ENCODE assay signal across 1 cellular context in the genomic region with DNA sequence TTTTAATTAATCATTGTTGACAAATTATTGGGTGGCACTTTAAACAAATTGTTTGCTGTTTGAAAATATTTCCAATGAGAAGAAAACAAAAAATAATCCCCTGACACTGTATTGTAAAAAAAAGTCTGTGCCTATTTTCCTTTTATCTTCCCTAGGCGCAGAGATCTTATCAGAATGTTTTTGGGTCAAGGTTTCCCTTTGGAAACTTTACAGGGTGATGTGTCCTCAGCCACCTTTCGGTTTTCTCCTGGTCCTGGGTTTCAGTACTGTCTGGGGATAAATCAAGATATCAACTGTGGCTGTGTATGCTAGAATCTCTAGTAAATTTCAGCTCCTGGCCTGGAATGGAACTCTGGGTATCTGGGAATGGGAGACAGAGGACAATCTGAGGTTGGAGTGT.
TF ChIP-seq lines count a peak whose summit lies in the region.

No MANE protein-coding gene starts in this region.

TF ChIP-seq in IMR-90, 13 proteins besides CTCF, POLR2A, EP300 and RAD21 (continued from another document):
- TF ChIP-seq, protein P1, sequence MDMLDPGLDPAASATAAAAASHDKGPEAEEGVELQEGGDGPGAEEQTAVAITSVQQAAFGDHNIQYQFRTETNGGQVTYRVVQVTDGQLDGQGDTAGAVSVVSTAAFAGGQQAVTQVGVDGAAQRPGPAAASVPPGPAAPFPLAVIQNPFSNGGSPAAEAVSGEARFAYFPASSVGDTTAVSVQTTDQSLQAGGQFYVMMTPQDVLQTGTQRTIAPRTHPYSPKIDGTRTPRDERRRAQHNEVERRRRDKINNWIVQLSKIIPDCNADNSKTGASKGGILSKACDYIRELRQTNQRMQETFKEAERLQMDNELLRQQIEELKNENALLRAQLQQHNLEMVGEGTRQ (IDR thresholded peaks at IDR 0.05; ENCODE audit: low read depth, low read length): no peak
- TF ChIP-seq CEBPB (IDR thresholded peaks at IDR 0.05; ENCODE audit: low read depth, low read length) (no peak), RCOR1 (IDR thresholded peaks at IDR 0.05; ENCODE audit: insufficient replicate concordance, low read length) (no peak), CHD1 (IDR thresholded peaks at IDR 0.05; ENCODE audit: low read depth, low read length) (no peak)
- TF ChIP-seq, protein P2, sequence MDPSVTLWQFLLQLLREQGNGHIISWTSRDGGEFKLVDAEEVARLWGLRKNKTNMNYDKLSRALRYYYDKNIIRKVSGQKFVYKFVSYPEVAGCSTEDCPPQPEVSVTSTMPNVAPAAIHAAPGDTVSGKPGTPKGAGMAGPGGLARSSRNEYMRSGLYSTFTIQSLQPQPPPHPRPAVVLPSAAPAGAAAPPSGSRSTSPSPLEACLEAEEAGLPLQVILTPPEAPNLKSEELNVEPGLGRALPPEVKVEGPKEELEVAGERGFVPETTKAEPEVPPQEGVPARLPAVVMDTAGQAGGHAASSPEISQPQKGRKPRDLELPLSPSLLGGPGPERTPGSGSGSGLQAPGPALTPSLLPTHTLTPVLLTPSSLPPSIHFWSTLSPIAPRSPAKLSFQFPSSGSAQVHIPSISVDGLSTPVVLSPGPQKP (IDR thresholded peaks at IDR 0.05; ENCODE audit: borderline replicate concordance, low read depth, low read length): no peak
